ENCODE assay signal across 11 cellular contexts in the genomic region with DNA sequence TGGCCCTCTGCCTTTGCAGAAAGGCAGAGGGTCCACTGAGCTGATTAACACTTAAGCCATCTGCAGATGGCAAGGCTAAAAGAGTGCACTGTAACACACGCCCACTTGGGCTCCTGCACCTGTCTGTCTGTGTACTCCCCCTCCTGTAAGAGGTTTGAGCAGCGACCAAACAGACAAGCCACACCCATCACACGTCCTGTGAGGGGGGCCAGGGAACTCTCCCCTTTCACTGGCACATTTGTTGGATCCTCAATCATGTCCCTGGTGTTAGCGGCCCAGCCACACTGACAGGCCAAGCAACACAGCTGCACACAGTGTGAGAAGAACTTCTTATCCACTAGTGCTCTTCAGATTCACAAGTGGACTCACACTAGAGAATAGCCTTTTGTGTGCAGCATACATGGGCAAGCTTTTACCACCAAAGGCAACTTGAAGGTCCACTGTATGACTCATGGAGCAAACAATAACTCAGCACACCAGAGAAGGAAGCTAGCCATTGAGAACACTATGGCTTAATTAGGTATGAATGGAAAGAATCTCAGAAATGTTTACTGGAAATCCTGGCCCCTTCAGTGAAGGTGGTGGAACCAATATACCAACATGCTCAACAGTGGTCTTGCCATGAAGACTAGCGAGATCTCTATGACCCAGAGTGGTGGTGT. TPM values are rescaled to one million over a fixed set of nuclear protein-coding genes. Genes with fewer than 3 reads are reported as not detected.
DNase-seq lines count a peak whose midpoint lies in the region; ATAC-seq and TF ChIP-seq lines count a peak whose summit lies in the region.
"Had no signal": no experiment of that assay in that cellular context is flagged by ENCODE, and none has a peak within 500 bp of the region (broad histone marks: within the 10 kb centered on the region; RNA-seq: fewer than 3 reads in every experiment).

No MANE protein-coding gene starts in this region.

- H3K9me3 ChIP-seq in PC-3 (ENCODE audit: low read length) (no peaks in the 10 kb centered on the region), Peyer's patch (no peaks in the 10 kb centered on the region)
- no peaks in the 10 kb centered on the region for H3K9me3 ChIP-seq in effector memory CD4-positive, alpha-beta T cell (ENCODE audit: control insufficient read depth, low read length)
- H3K9me3 ChIP-seq: testis had no signal

- H3K79me2 ChIP-seq in PC-3 (ENCODE audit: low read length), result no peaks in the 10 kb centered on the region

- peak overlapping the region; percentile 62 for H3K4me2 ChIP-seq in PC-3 (ENCODE audit: low read length)

- peak overlapping the region; percentile 57; the same call in 1 of the 2 replicates for H2AFZ ChIP-seq in PC-3 (ENCODE audit: low read length)

- H3K9me2 ChIP-seq in PC-3 (replicated peaks; ENCODE audit: low read length), result no peaks in the 10 kb centered on the region

- POLR2A ChIA-PET in PC-3 (lab: Charles Lee; ENCODE audit: unreplicated experiment), result no interaction called here

- CTCF ChIA-PET in PC-3 (lab: Charles Lee), result no interaction called here

- BruUV-seq in PC-3 (replicated peaks; lab: Mats Ljungman, UMichigan), result no TSS peak

- H3K27ac ChIP-seq in PC-3 (ENCODE audit: low read length), result peak overlapping the region; percentile 48
- no peak overlapping the region for H3K27ac ChIP-seq in foreskin keratinocyte
- no peak overlapping the region for H3K27ac ChIP-seq in Peyer's patch
- no peak overlapping the region for H3K27ac ChIP-seq in effector memory CD4-positive, alpha-beta T cell (ENCODE audit: insufficient read depth, low read length, poor library complexity, severe bottlenecking)
- H3K27ac ChIP-seq: testis had no signal

- H3K4me1 ChIP-seq in PC-3 (ENCODE audit: insufficient read depth, low read length) (peaks cover 17% of the 10 kb centered on the region), foreskin keratinocyte (no peaks in the 10 kb centered on the region), Peyer's patch (no peaks in the 10 kb centered on the region)
- H3K4me1 ChIP-seq in effector memory CD4-positive, alpha-beta T cell (ENCODE audit: control insufficient read depth, insufficient read depth, low read length, poor library complexity, severe bottlenecking), result no peaks in the 10 kb centered on the region
- H3K4me1 ChIP-seq: testis had no signal

- TF ChIP-seq CTCF in PC-3 (conservative IDR thresholded peaks at IDR 0.05; ENCODE audit: low read depth, low read length) (no peak), foreskin keratinocyte (conservative IDR thresholded peaks at IDR 0.05) (no peak), Peyer's patch (IDR thresholded peaks at IDR 0.05) (no peak)

- no peaks in the 10 kb centered on the region for H3F3A ChIP-seq in PC-3 (ENCODE audit: low read length, unreplicated experiment)

- TF ChIP-seq POLR2A in Peyer's patch (IDR thresholded peaks at IDR 0.05), result no peak

- peak; percentile 23 for DNase-seq in AG08396 (ENCODE audit: low spot score)
- DNase-seq in HS-5 (ENCODE audit: low read depth), result peak; percentile 9
- DNase-seq in PC-3, result peak; percentile 67
- DNase-seq in foreskin keratinocyte, result peak; percentile 1 to 9
- no peak for DNase-seq in Peyer's patch
- no peak for DNase-seq in stimulated activated CD8-positive, alpha-beta memory T cell treated with anti-CD3 and anti-CD28 coated beads, Interleukin-4, amount 100 ng/mL, for 48 hours
- no peak for DNase-seq in effector memory CD4-positive, alpha-beta T cell
- DNase-seq: activated CD4-positive, alpha-beta T cell treated with anti-CD3 and anti-CD28 coated beads, Interleukin-2, amount 50 U/mL, for 1 hour; CD4-positive, CD25-positive, alpha-beta regulatory T cell; testis had no signal

- ATAC-seq in PC-3 (peak; percentile 93), foreskin keratinocyte (no peak), GM18519 (IDR thresholded peaks at IDR 0.05; ENCODE audit: low FRiP score, unreplicated experiment) (no peak)

- H3K27me3 ChIP-seq in PC-3 (ENCODE audit: low read length) (no peaks in the 10 kb centered on the region), foreskin keratinocyte (no peaks in the 10 kb centered on the region), Peyer's patch (no peaks in the 10 kb centered on the region)
- H3K27me3 ChIP-seq in effector memory CD4-positive, alpha-beta T cell (replicated peaks; ENCODE audit: control insufficient read depth, insufficient read depth, low read length, poor library complexity, severe bottlenecking), result no peaks in the 10 kb centered on the region
- H3K27me3 ChIP-seq: testis had no signal

- H3K4me3 ChIP-seq in PC-3 (ENCODE audit: low read length) (no peak overlapping the region), Peyer's patch (no peak overlapping the region)
- no peak overlapping the region for H3K4me3 ChIP-seq in effector memory CD4-positive, alpha-beta T cell (ENCODE audit: insufficient read depth, low read depth, low read length, poor library complexity, severe bottlenecking)
- H3K4me3 ChIP-seq: testis had no signal

- H3K36me3 ChIP-seq in PC-3 (ENCODE audit: low read depth, low read length) (no peaks in the 10 kb centered on the region), Peyer's patch (no peaks in the 10 kb centered on the region)
- no peaks in the 10 kb centered on the region for H3K36me3 ChIP-seq in effector memory CD4-positive, alpha-beta T cell (ENCODE audit: control insufficient read depth, insufficient read depth, low read length)

- H3K9ac ChIP-seq in PC-3 (ENCODE audit: low read length), result no peak overlapping the region

- intact Hi-C loops in PC-3 (cut with micrococcal nuclease), result no loop called here

- no peaks in the 10 kb centered on the region for H4K20me1 ChIP-seq in PC-3 (ENCODE audit: low read length)

RNA-seq across cellular contexts. Expression of gene UTP14A, which starts 29.1 kb away (rescaled TPM):
- total RNA-seq in PC-3 (2014; rRNA removed) (20.2 and 40.5 TPM in 2 replicates), foreskin keratinocyte (35.1 and 39.4 TPM in 2 replicates), Peyer's patch (10 to 100 TPM in 3 of 4 donors, 1 to 10 TPM in 1; 8.6 to 46.2 (median 11.2) TPM)
- 21.1 and 26.0 TPM in 2 replicates for polyA plus RNA-seq in foreskin keratinocyte

RNA-seq across cellular contexts. Expression of gene ZDHHC9, which starts 33.2 kb away (rescaled TPM):
- total RNA-seq in PC-3 (2014; rRNA removed), result 29.0 and 30.5 TPM in 2 replicates
- total RNA-seq in foreskin keratinocyte, result 18.9 and 23.0 TPM in 2 replicates
- polyA plus RNA-seq in foreskin keratinocyte, result 15.7 and 17.7 TPM in 2 replicates
- 10 to 100 TPM; 16.5 to 78.3 (median 60.6) TPM for total RNA-seq in Peyer's patch

Comparison
In these comparisons a context has a peak if more than half of its experiments do, and no peak if none do; other contexts are left out.
1. DNase-seq: peak in AG08396 (single experiment), HS-5 (single experiment), PC-3 (single experiment) and foreskin keratinocyte (2 of 2); none in Peyer's patch (0 of 3), stimulated activated CD8-positive, alpha-beta memory T cell treated with anti-CD3 and anti-CD28 coated beads, Interleukin-4, amount 100 ng/mL, for 48 hours (single experiment) and effector memory CD4-positive, alpha-beta T cell (0 of 3).